8 cellular contexts compared by ENCODE assay signal in the genomic region with DNA sequence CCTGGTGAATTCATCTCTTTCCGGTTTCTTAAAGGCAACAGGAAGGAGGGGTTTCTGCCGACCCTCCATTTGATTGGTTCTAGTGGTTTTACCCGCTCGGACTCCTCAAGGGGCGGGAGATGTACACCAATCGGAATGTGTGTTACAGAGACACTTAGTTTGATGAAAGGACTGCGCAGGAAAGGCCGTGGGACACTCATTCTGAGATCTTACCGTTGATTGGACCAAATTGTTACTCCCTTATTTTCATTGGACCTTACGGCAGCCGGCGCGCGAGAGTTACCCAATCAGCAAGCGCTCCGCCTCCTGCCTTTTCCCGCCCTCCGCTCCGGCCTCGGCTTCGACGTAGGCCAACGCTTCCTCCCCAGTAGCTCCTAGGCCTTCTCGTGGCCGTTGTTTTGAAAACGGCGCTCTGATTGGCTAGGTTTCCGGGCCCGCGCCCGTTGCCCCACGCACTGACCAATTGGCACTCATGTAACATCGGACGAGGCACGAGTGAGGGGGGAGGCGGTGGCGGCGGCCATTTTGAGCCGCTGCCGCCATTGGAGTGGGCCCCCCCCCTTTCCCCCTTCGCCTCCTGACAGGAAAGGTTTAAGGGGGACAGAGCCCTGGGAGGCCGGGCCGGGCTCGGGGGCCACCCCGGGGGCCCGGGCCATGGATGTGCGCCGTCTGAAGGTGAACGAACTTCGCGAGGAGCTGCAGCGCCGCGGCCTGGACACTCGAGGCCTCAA. TPM values are rescaled to one million over a fixed set of nuclear protein-coding genes. Genes with fewer than 3 reads are reported as not detected.
DNase-seq lines count a peak whose midpoint lies in the region; ATAC-seq and TF ChIP-seq lines count a peak whose summit lies in the region.

A gene (plus strand): TSS at position 523 of the 731 bp plus-strand sequence. CDS start 132 bp downstream, at position 655.

- intact Hi-C loops in natural killer cell (cut with micrococcal nuclease): loop anchor here (1.0 to 5.0 kb wide), 8 partner anchors 38 to 798 kb away; a partner anchor contains a TSS

- DNase-seq in H7 (peak; percentile 99), M059J (ENCODE audit: low read depth) (peak; percentile 100), SHP77 (lab: John Stamatoyannopoulos, UW) (peak; percentile 98 to 99), fibroblast of peridontal ligament (ENCODE audit: extremely low read depth) (peak; percentile 100), natural killer cell (peak; percentile 99)
- DNase-seq in activated effector memory CD4-positive, alpha-beta T cell treated with Interleukin-2 at 50 U/mL for 16 hours: peak; percentile 99
- peak; percentile 99 for DNase-seq in stimulated activated naive CD4-positive, alpha-beta T cell treated with Interleukin-2 at 50 U/mL for 16 hours (lab: John Stamatoyannopoulos, UW)

- H3K9me3 Mint-ChIP-seq in natural killer cell: no peaks in the 10 kb centered on the region

- H3K4me1 Mint-ChIP-seq in natural killer cell: peaks cover 61 to 66% of the 10 kb centered on the region in 2 donors

- H3K4me3 Mint-ChIP-seq in natural killer cell: peak within 1 kb of the TSS; percentile 91

- peak within 1 kb of the TSS; percentile 96 to 100 for H3K27ac Mint-ChIP-seq in natural killer cell

- H3K27me3 ChIP-seq in H7 (ENCODE audit: control insufficient read depth, insufficient read depth, low read length): no peaks in the 10 kb centered on the region

- no peaks in the 10 kb centered on the region for H3K36me3 Mint-ChIP-seq in natural killer cell

- TF ChIP-seq CTCF in natural killer cell (IDR thresholded peaks at IDR 0.05): peak; percentile 34

- peak within 1 kb of the TSS; percentile 95 for H3K4me3 ChIP-seq in H7 (ENCODE audit: insufficient read depth, low read depth, low read length)

- no peaks in the 10 kb centered on the region; the same call in 1 of the 2 replicates for H3K9me3 ChIP-seq in ES-I3 (ENCODE audit: control insufficient read depth, insufficient read depth, low read length)

- no peaks in the 10 kb centered on the region for H3K27me3 Mint-ChIP-seq in natural killer cell (ENCODE audit: low read depth in 2 of 2)

- peak within 1 kb of the TSS; percentile 89 for H3K9ac ChIP-seq in ES-I3 (ENCODE audit: low read depth, low read length)

- H3K36me3 ChIP-seq in ES-I3 (ENCODE audit: insufficient read depth, low read length): peaks cover 31% of the 10 kb centered on the region
- peaks cover 19% of the 10 kb centered on the region for H3K36me3 ChIP-seq in H7 (replicated peaks; ENCODE audit: control insufficient read depth, insufficient read depth, low read length)

- peak; percentile 69 to 86 (median 70) for ATAC-seq in natural killer cell

- H3K4me1 ChIP-seq in ES-I3 (ENCODE audit: insufficient read depth, low read length): peaks cover 8% of the 10 kb centered on the region

RNA-seq across cellular contexts. Expression of the gene that starts here (rescaled TPM):
- total RNA-seq in H7 (2014; rRNA removed; shearing (Covaris generic)): 178 and 194 TPM in 2 replicates
- total RNA-seq in M059J (2014; rRNA removed; shearing (Covaris generic)): 94.9 and 143 TPM in 2 replicates
- total RNA-seq in natural killer cell: 100 to 1,000 TPM; 279 to 360 (median 315) TPM

Comparison
In these comparisons a context has a peak if more than half of its experiments do, and no peak if none do; other contexts are left out.
1. Peak in every context shown above with its lines: DNase-seq, ATAC-seq and H3K4me3 ChIP-seq.